19 cellular contexts compared by ENCODE assay signal in the genomic region with DNA sequence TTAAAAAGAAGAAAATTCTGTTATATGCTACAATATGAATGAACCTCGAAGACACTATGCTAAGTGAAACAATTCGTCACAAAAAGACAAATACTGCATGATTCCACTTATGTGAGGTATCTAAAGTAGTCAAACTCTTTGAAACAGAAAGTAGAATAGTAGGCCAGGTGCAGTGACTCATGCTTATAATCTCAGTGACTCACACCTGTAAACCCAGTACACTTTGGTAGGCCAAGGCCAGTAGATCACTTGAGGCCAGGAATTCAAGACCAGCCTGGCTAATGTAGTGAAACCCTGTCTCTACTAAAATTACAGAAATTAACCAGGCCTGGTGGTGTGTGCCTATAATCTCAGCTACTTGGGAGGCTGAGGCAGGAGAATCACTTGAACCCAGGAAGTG. TPM values are rescaled to one million over a fixed set of nuclear protein-coding genes. Genes with fewer than 3 reads are reported as not detected.
DNase-seq lines count a peak whose midpoint lies in the region; ATAC-seq, FAIRE-seq and TF ChIP-seq lines count a peak whose summit lies in the region.
"Had no signal": no experiment of that assay in that cellular context is flagged by ENCODE, and none has a peak within 500 bp of the region (broad histone marks: within the 10 kb centered on the region; RNA-seq: fewer than 3 reads in every experiment).

No MANE protein-coding gene starts in this region.

- H3K4me2 ChIP-seq in A549, result no peak overlapping the region
- H3K4me2 ChIP-seq: BLaER1 had no signal

- no peak for TF ChIP-seq POLR2A in A549 (IDR thresholded peaks at IDR 0.05; ENCODE audit: low read length)

- TF ChIP-seq CTCF in A549 (IDR thresholded peaks at IDR 0.05), result no peak

- no peak overlapping the region for H3K27ac ChIP-seq in A549
- H3K27ac ChIP-seq: BLaER1 had no signal

- DNase-seq in A549 (ENCODE audit: low read depth in 1 of 2, low spot score in 1 of 2) (peak in 1 of 2 experiments; percentile 11), DMS53 treated with DMSO at 0.1 percent for 48 hours (lab: John Stamatoyannopoulos, UW; ENCODE audit: unreplicated experiment) (peak; percentile 91), RKO (ENCODE audit: low spot score) (peak; percentile 59), islet precursor cell (peak; percentile 63), posterior cingulate gyrus (no peak), SIG-M5 (lab: John Stamatoyannopoulos, UW) (no peak), DMS114 treated with DMSO at 0.1 percent for 48 hours (lab: John Stamatoyannopoulos, UW; ENCODE audit: unreplicated experiment) (no peak)
- DNase-seq: cerebellar nuclear complex; left ventricle myocardium superior; natural killer cell; NCI-H1436 treated with DMSO at 0.1 percent for 48 hours; NCI-H526 treated with DMSO at 0.1 percent for 48 hours; retina; SHP77; stimulated activated CD4-positive, alpha-beta T cell treated with anti-CD3 and anti-CD28 coated beads, Interleukin-2, amount 100 ng/mL, for 48 hours; T1000 had no signal

- no peak overlapping the region for H3K4me3 ChIP-seq in A549
- H3K4me3 ChIP-seq: BLaER1 had no signal

- 69% methylated on average over 2 of the region's 2 CpGs for WGBS in A549 (ENCODE audit: missing lambda C conversion rate)

- TF ChIP-seq RAD21 in A549 (conservative IDR thresholded peaks at IDR 0.05 in 1 of 2, IDR thresholded peaks at IDR 0.05 in 1 of 2), result no peak

- no peak for ATAC-seq in A549
- no peak for ATAC-seq in GM19455 (IDR thresholded peaks at IDR 0.05; ENCODE audit: unreplicated experiment)
- ATAC-seq: left ventricle myocardium superior; natural killer cell; stimulated activated memory B cell treated with anti-CD40 and anti-IgM and Interleukin-4, amounts not matched to agents 10 μg/mL and 1 μg/mL and 100 μg/mL, for 72 hours had no signal

- no peaks in the 10 kb centered on the region for H3K9me3 ChIP-seq in A549
- H3K9me3 ChIP-seq: BLaER1 had no signal

- FAIRE-seq in A549 (lab: Jason Lieb, UNC), result no peak

- CTCF ChIA-PET in A549 (lab: Yijun Ruan, JAX), result no interaction called here

- H3K4me1 ChIP-seq in A549, result no peaks in the 10 kb centered on the region
- H3K4me1 ChIP-seq: BLaER1 had no signal

- POLR2A ChIA-PET in A549 (lab: Yijun Ruan, JAX), result no interaction called here

- intact Hi-C loops in posterior cingulate gyrus (cut with DNase I), result no loop called here

- TF ChIP-seq EP300 in A549 (IDR thresholded peaks at IDR 0.05), result no peak

TF ChIP-seq in A549, 52 proteins besides CTCF, POLR2A, EP300 and RAD21:
- TF ChIP-seq FOXS1 (CRISPR knock-in tag; IDR thresholded peaks at IDR 0.05) (no peak), HOXA7 (CRISPR knock-in tag; IDR thresholded peaks at IDR 0.05) (no peak), FOSL2 (IDR thresholded peaks at IDR 0.05) (no peak), FOSL2 (CRISPR knock-in tag; IDR thresholded peaks at IDR 0.05) (peak; percentile 40; the same call in 1 of the 2 replicates), REST (IDR thresholded peaks at IDR 0.05) (no peak)

RNA-seq across cellular contexts. Expression of gene EPHA10, which starts 25.7 kb away (rescaled TPM):
- 0.35 and 0.65 TPM in 2 replicates for polyA plus RNA-seq in A549 (2011; rRNA removed)
- 0.69 and 1.1 TPM in 2 replicates for polyA plus RNA-seq in A549 (2012; cell fraction: cytosol; rRNA removed)
- 2.2 and 3.6 TPM in 2 replicates for polyA plus RNA-seq in A549 (2012; cell fraction: nucleus; rRNA removed)
- 0.49 to 0.59 TPM (median 0.53 TPM) in 3 replicates for polyA plus RNA-seq in A549 (2017; fragmentation: RNase III; extraction: RNeasy Plus Mini Kit Qiagen cat#74134 plus additional on column Dnase treatment)
- polyA minus RNA-seq in A549 (2011; rRNA and poly(A)+ RNA removed), result 0.58 and 0.97 TPM in 2 replicates

RNA-seq across cellular contexts. Expression of gene CDCA8, which starts 46.9 kb away (rescaled TPM):
- polyA plus RNA-seq in A549 (2011; rRNA removed) (24.2 and 26.8 TPM in 2 replicates), A549 (2017; fragmentation: RNase III; extraction: RNeasy Plus Mini Kit Qiagen cat#74134 plus additional on column Dnase treatment) (31.4 to 37.1 TPM (median 32.1 TPM) in 3 replicates)
- polyA plus RNA-seq in A549 (2012; cell fraction: cytosol; rRNA removed), result 36.4 and 43.3 TPM in 2 replicates
- polyA plus RNA-seq in A549 (2012; cell fraction: nucleus; rRNA removed), result 46.9 and 49.6 TPM in 2 replicates
- 18.5 and 21.5 TPM in 2 replicates for polyA minus RNA-seq in A549 (2011; rRNA and poly(A)+ RNA removed)

RNA-seq across cellular contexts. Expression of gene MANEAL, which starts 54.4 kb away (rescaled TPM):
- polyA plus RNA-seq in A549 (2011; rRNA removed) (8.9 and 12.6 TPM in 2 replicates), A549 (2017; fragmentation: RNase III; extraction: RNeasy Plus Mini Kit Qiagen cat#74134 plus additional on column Dnase treatment) (13.8 to 15.5 TPM (median 15.5 TPM) in 3 replicates)
- 14.2 and 17.9 TPM in 2 replicates for polyA plus RNA-seq in A549 (2012; cell fraction: cytosol; rRNA removed)
- polyA plus RNA-seq in A549 (2012; cell fraction: nucleus; rRNA removed), result 13.3 and 15.5 TPM in 2 replicates
- polyA minus RNA-seq in A549 (2011; rRNA and poly(A)+ RNA removed), result 13.3 and 18.3 TPM in 2 replicates

Comparison
In these comparisons a context has a peak if more than half of its experiments do, and no peak if none do; other contexts are left out.
1. DNase-seq: peak in DMS53 treated with DMSO at 0.1 percent for 48 hours (single experiment), RKO (single experiment) and islet precursor cell (single experiment); none in posterior cingulate gyrus (0 of 10), SIG-M5 (single experiment) and DMS114 treated with DMSO at 0.1 percent for 48 hours (single experiment).